In the genomic region with DNA sequence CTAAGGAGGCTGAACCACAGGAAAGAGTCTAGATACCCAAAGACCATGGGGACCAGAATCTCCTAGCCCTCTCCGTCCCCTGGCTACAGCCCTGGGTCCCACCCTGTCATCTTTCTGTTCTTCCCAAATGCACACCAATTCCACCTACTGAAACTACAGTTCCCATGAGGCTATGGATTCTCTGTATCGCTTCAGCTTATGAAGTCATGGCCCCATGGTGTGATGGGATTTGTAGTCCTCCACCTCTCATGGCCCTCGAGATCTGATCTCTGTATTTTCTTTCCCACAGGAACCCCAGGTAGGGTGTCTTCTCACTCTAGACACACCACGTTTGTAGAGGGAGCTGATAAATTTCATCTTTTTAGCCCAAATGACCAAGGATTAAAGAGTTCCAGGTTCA, we compare ENCODE assay signal across 1 cellular context.
TF ChIP-seq lines count a peak whose summit lies in the region.

No MANE protein-coding gene starts in this region.

TF ChIP-seq in A549, 52 proteins besides CTCF, POLR2A, EP300 and RAD21 (continued from another document):
- TF ChIP-seq CHD2 (IDR thresholded peaks at IDR 0.05; ENCODE audit: low read length, partially characterized antibody) (no peak), RARB (CRISPR knock-in tag; IDR thresholded peaks at IDR 0.05) (no peak), CEBPB (IDR thresholded peaks at IDR 0.05) (no peak), E2F6 (IDR thresholded peaks at IDR 0.05; ENCODE audit: borderline replicate concordance, low read depth) (no peak), FOXS1 (CRISPR knock-in tag; IDR thresholded peaks at IDR 0.05) (no peak), GATA3 (IDR thresholded peaks at IDR 0.05; ENCODE audit: borderline replicate concordance) (no peak), SREBF2 (IDR thresholded peaks at IDR 0.05) (no peak), HEYL (CRISPR knock-in tag; IDR thresholded peaks at IDR 0.05) (no peak)
- TF ChIP-seq, protein P1, sequence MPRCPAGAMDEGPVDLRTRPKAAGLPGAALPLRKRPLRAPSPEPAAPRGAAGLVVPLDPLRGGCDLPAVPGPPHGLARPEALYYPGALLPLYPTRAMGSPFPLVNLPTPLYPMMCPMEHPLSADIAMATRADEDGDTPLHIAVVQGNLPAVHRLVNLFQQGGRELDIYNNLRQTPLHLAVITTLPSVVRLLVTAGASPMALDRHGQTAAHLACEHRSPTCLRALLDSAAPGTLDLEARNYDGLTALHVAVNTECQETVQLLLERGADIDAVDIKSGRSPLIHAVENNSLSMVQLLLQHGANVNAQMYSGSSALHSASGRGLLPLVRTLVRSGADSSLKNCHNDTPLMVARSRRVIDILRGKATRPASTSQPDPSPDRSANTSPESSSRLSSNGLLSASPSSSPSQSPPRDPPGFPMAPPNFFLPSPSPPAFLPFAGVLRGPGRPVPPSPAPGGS (IDR thresholded peaks at IDR 0.05): no peak
